In genomic region chr5:72269411-72269780, GRCh38 we compare ENCODE assay signal across 12 cellular contexts.
"Had no signal": no experiment of that assay in that cellular context is flagged by ENCODE, and none has a peak within 500 bp of the region (broad histone marks: within the 10 kb centered on the region; RNA-seq: fewer than 3 reads in every experiment).

No MANE protein-coding gene starts in this region.

- H3K9me3 Mint-ChIP-seq: activated CD4-positive, alpha-beta T cell treated with anti-CD3 and anti-CD28 coated beads, Interleukin-2, amount 10 ng/mL, durations not matched to agents 7 days and 5 days; activated naive CD8-positive, alpha-beta T cell treated with anti-CD3 and anti-CD28 coated beads for 36 hours; central memory CD8-positive, alpha-beta T cell; memory B cell had no signal

- H3K27ac ChIP-seq: body of pancreas, esophagus muscularis mucosa, ovary, spleen, stomach, testis had no signal

- H3K4me3 ChIP-seq: body of pancreas, esophagus muscularis mucosa, ovary, spleen, stomach, testis had no signal

- DNase-seq: cortex of kidney, spleen had no signal

- H3K4me3 Mint-ChIP-seq: activated CD4-positive, alpha-beta T cell treated with anti-CD3 and anti-CD28 coated beads, Interleukin-2, amount 10 ng/mL, durations not matched to agents 7 days and 5 days; activated naive CD8-positive, alpha-beta T cell treated with anti-CD3 and anti-CD28 coated beads for 36 hours; central memory CD8-positive, alpha-beta T cell; memory B cell had no signal

- H3K9me3 ChIP-seq: body of pancreas, esophagus muscularis mucosa, ovary, spleen, stomach, testis had no signal

- H3K27me3 ChIP-seq: body of pancreas, esophagus muscularis mucosa, ovary, spleen, stomach, testis had no signal

- H3K27ac Mint-ChIP-seq: activated CD4-positive, alpha-beta T cell treated with anti-CD3 and anti-CD28 coated beads, Interleukin-2, amount 10 ng/mL, durations not matched to agents 7 days and 5 days; activated naive CD8-positive, alpha-beta T cell treated with anti-CD3 and anti-CD28 coated beads for 36 hours; memory B cell had no signal

- H3K4me1 Mint-ChIP-seq: activated CD4-positive, alpha-beta T cell treated with anti-CD3 and anti-CD28 coated beads, Interleukin-2, amount 10 ng/mL, durations not matched to agents 7 days and 5 days had no signal

- H3K36me3 ChIP-seq: esophagus muscularis mucosa, ovary, stomach had no signal

- ATAC-seq: body of pancreas, sciatic nerve had no signal

- H3K27me3 Mint-ChIP-seq: activated CD4-positive, alpha-beta T cell treated with anti-CD3 and anti-CD28 coated beads, Interleukin-2, amount 10 ng/mL, durations not matched to agents 7 days and 5 days; activated naive CD8-positive, alpha-beta T cell treated with anti-CD3 and anti-CD28 coated beads for 36 hours; central memory CD8-positive, alpha-beta T cell; memory B cell had no signal

- H3K4me1 ChIP-seq: spleen, testis had no signal
